8 cellular contexts compared by ENCODE assay signal in the genomic region with DNA sequence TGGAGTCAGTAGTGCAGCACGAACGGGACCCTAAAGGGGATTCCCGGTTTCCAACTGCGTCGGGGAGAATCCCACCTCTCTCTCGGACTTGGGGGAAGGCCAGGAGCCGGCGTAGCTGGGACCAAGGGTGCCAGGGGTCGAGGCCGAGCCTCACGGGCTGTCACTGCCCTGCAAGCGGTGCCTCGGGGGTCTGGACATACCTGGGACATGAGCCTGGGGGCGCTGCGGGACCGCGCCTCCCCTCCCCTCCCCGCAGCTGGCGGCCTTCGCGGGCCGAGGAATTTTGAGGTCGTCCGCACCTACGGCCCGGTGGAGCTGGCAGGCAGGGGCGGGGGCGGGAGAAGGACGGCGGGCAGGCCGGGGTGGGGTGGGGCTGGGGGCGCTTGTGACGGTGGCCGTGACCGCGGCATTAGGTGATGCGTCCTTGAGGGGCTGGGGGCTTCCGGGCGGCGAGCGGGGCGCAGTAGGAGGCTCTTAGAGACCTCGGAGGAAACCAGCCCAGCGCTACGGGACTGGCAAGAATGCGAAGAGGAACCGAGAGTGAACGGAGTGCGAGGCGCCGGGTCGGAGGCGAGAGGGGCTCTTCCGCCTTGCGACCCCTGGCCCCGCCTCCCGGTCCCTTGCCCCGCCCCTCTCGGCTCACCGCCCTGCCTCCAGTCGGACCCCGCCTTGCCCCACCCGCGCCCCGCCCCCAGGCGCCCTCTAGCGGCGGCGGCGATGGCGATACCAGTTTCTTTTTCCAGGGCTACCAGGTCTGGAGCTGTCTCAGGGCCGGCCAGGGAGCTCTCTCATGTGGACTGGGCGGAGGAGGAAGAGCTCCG. TPM values are rescaled to one million over a fixed set of nuclear protein-coding genes. Genes with fewer than 3 reads are reported as not detected.
DNase-seq lines count a peak whose midpoint lies in the region; ATAC-seq, FAIRE-seq and TF ChIP-seq lines count a peak whose summit lies in the region.

No MANE protein-coding gene starts in this region.

- 1% methylated on average over 68 to 74 of the region's 74 CpGs for WGBS in heart right ventricle, 2 donors
- WGBS in upper lobe of left lung, 2 donors = 1 to 4% methylated on average over 6 to 40 of the region's 74 CpGs

- peaks cover 0 to 8% (median 6%) of the 10 kb centered on the region in 9 donors for H3K4me1 ChIP-seq in heart right ventricle
- H3K4me1 ChIP-seq in upper lobe of left lung = peaks cover 3 to 14% (median 6%) of the 10 kb centered on the region in 4 donors

- peak; percentile 98 for FAIRE-seq in GM12892 (lab: Jason Lieb, UNC)

- H3K4me1 Mint-ChIP-seq in activated naive CD8-positive, alpha-beta T cell treated with anti-CD3 and anti-CD28 coated beads, Interleukin-2, amount 50 U/mL, for 24 hours = peaks cover 13% of the 10 kb centered on the region

- H3K27ac Mint-ChIP-seq in activated naive CD8-positive, alpha-beta T cell treated with anti-CD3 and anti-CD28 coated beads, Interleukin-2, amount 50 U/mL, for 24 hours = peak overlapping the region; percentile 78

- H3K27me3 Mint-ChIP-seq in activated naive CD8-positive, alpha-beta T cell treated with anti-CD3 and anti-CD28 coated beads, Interleukin-2, amount 50 U/mL, for 24 hours = no peaks in the 10 kb centered on the region

- H3K4me3 ChIP-seq in SU-DHL-6 (ENCODE audit: insufficient read depth, low read length, poor library complexity, severe bottlenecking) (peak overlapping the region; percentile 65), heart right ventricle (peak overlapping the region; percentile 64 to 95 (median 82)), upper lobe of left lung (peak overlapping the region; percentile 57 to 78 (median 72))

- H3K9me3 ChIP-seq in SU-DHL-6 (ENCODE audit: insufficient read depth, low read length) (no peaks in the 10 kb centered on the region), heart right ventricle (no peaks in the 10 kb centered on the region), upper lobe of left lung (no peaks in the 10 kb centered on the region)

- TF ChIP-seq POLR2A in GM12892 (IDR thresholded peaks at IDR 0.05; ENCODE audit: low read depth, low read length) = peak; percentile 93
- peak in 2 of 4 donors; percentile 29 to 68 for TF ChIP-seq POLR2A in upper lobe of left lung (IDR thresholded peaks at IDR 0.05)

- H3F3A ChIP-seq in SU-DHL-6 (ENCODE audit: insufficient read depth) = peaks cover 5% of the 10 kb centered on the region

- peak overlapping the region; percentile 78 for H3K4me3 Mint-ChIP-seq in activated naive CD8-positive, alpha-beta T cell treated with anti-CD3 and anti-CD28 coated beads, Interleukin-2, amount 50 U/mL, for 24 hours

- no peaks in the 10 kb centered on the region for H3K9me2 ChIP-seq in SU-DHL-6 (replicated peaks; ENCODE audit: insufficient read depth, low read length)

- H3K9ac ChIP-seq in SU-DHL-6 (ENCODE audit: low read length) = peak overlapping the region; percentile 70

- H3K36me3 ChIP-seq in SU-DHL-6 (ENCODE audit: low read length) = no peaks in the 10 kb centered on the region
- peaks cover 0 to 4% (median 0%) of the 10 kb centered on the region in 9 donors for H3K36me3 ChIP-seq in heart right ventricle
- H3K36me3 ChIP-seq in upper lobe of left lung = no peaks in the 10 kb centered on the region

- H3K27me3 ChIP-seq in SU-DHL-6 (ENCODE audit: low read length) (no peaks in the 10 kb centered on the region), heart right ventricle (peaks cover 0 to 4% (median 0%) of the 10 kb centered on the region in 7 donors), upper lobe of left lung (no peaks in the 10 kb centered on the region)

- H3K27ac ChIP-seq in SU-DHL-6 (ENCODE audit: low read depth, low read length) (0 out of 2 replicates have a peak overlapping the region, but pooled peaks have one; percentile 5), heart right ventricle (peak overlapping the region in 9 of 10 donors; percentile 52 to 92 (median 73)), upper lobe of left lung (peak overlapping the region; percentile 82 to 95 (median 90))

- TF ChIP-seq EP300 in upper lobe of left lung (IDR thresholded peaks at IDR 0.05) = no peak

- peaks cover 7% of the 10 kb centered on the region for H3K36me3 Mint-ChIP-seq in activated naive CD8-positive, alpha-beta T cell treated with anti-CD3 and anti-CD28 coated beads, Interleukin-2, amount 50 U/mL, for 24 hours (ENCODE audit: low read depth)

- H3K79me2 ChIP-seq in SU-DHL-6 (ENCODE audit: insufficient read depth, low read length) = no peaks in the 10 kb centered on the region

- no peaks in the 10 kb centered on the region for H4K20me1 ChIP-seq in SU-DHL-6 (ENCODE audit: low read depth, low read length)

- peak overlapping the region; percentile 97 for H2AFZ ChIP-seq in SU-DHL-6 (ENCODE audit: low read depth, low read length, severe bottlenecking)

- peak; percentile 96 for ATAC-seq in HG02798 (IDR thresholded peaks at IDR 0.05; ENCODE audit: poor library complexity, unreplicated experiment)
- ATAC-seq in activated naive CD8-positive, alpha-beta T cell treated with anti-CD3 and anti-CD28 coated beads, Interleukin-2, amount 50 U/mL, for 24 hours = peak; percentile 91
- peak; percentile 97 to 99 (median 98) for ATAC-seq in heart right ventricle
- ATAC-seq in upper lobe of left lung (ENCODE audit: low FRiP score in 2 of 2) = peak; percentile 98 to 99

- peak overlapping the region; percentile 88 for H3K4me2 ChIP-seq in SU-DHL-6 (ENCODE audit: low read depth, low read length, poor library complexity, severe bottlenecking)

- DNase-seq in GM12892 (ENCODE audit: insufficient read length) (peak; percentile 88), NCI-H1417 (lab: John Stamatoyannopoulos, UW) (peak; percentile 73 to 92 (median 85)), heart right ventricle (peak; percentile 91 to 96), posterior vena cava (ENCODE audit: low spot score) (peak; percentile 98), upper lobe of left lung (peak; percentile 94 to 100)
- DNase-seq in activated naive CD8-positive, alpha-beta T cell treated with anti-CD3 and anti-CD28 coated beads, Interleukin-2, amount 50 U/mL, for 24 hours = peak; percentile 99

- H3K9me3 Mint-ChIP-seq in activated naive CD8-positive, alpha-beta T cell treated with anti-CD3 and anti-CD28 coated beads, Interleukin-2, amount 50 U/mL, for 24 hours = no peaks in the 10 kb centered on the region

- intact Hi-C loops in heart right ventricle (cut with DNase I) = loop anchor here in 1 of 10 donors (5.0 kb wide), 1 partner anchor 198 kb away; a partner anchor contains a TSS
- intact Hi-C loops in posterior vena cava (cut with DNase I) = no loop called here

- TF ChIP-seq CTCF in SU-DHL-6 (IDR thresholded peaks at IDR 0.05; ENCODE audit: insufficient read depth, low read length, poor library complexity, severe bottlenecking) = peak; percentile 98
- peak; percentile 90 to 97 (median 93) for TF ChIP-seq CTCF in heart right ventricle (IDR thresholded peaks at IDR 0.05)
- peak; percentile 62 to 88 (median 74) for TF ChIP-seq CTCF in upper lobe of left lung (IDR thresholded peaks at IDR 0.05)

RNA-seq across cellular contexts. Expression of a gene that starts 48.3 kb away (rescaled TPM):
- not detected for polyA plus RNA-seq in GM12892 (2012; ENCODE audit: missing spikeins)
- total RNA-seq in heart right ventricle (not detected), posterior vena cava (not detected), upper lobe of left lung (not detected)
- polyA plus RNA-seq in heart right ventricle = not detected

RNA-seq across cellular contexts. Expression of a gene that starts 54.9 kb away (rescaled TPM):
- polyA plus RNA-seq in GM12892 (2012; ENCODE audit: missing spikeins) = 236 TPM
- total RNA-seq in heart right ventricle = 100 to 1,000 TPM; 440 to 896 (median 676) TPM
- 100 to 1,000 TPM; 315 to 417 TPM for polyA plus RNA-seq in heart right ventricle
- total RNA-seq in posterior vena cava = 10 to 100 TPM; 77.7 to 81.4 TPM
- 10 to 100 TPM in 4 of 6 donors, 1 to 10 TPM in 2; 7.3 to 69.4 (median 33.2) TPM for total RNA-seq in upper lobe of left lung

Comparison
In these comparisons a context has a peak if more than half of its experiments do, and no peak if none do; other contexts are left out.
1. Peak in every context shown above with its lines: DNase-seq, ATAC-seq, H3K4me3 ChIP-seq and H3K27ac ChIP-seq.
2. H3K27ac ChIP-seq: peak in every context shown above with its lines; median percentile 90 in upper lobe of left lung; 73 in heart right ventricle; 5 in SU-DHL-6.
3. RNA of a gene that starts 54.9 kb away (total RNA-seq): 440 to 896 TPM in heart right ventricle; 77.7 to 81.4 TPM in posterior vena cava and 7.3 to 69.4 TPM in upper lobe of left lung; every median in the first group is over 4 times any median in the second.